Comparison of ENCODE assay signal across 33 cellular contexts in the genomic region with DNA sequence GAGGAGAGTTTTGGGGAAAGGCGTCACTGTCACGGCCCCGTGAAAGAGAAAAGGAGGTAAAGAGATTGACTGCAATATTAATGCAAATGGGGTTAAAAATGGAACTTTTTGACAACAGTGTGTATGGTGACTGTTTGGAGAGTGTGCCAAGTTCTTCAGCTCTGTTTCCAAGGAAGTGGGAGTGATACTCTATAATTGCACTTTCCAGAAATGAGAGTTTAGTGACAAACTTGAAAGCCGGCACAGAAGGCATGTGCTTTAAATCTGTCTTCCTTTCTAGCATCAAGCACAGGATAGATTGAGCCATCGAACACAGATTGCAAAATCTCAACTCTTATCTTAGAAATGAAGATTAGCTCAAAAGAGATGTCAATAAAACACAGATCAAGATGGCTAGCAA. TPM values are rescaled to one million over a fixed set of nuclear protein-coding genes. Genes with fewer than 3 reads are reported as not detected.
DNase-seq lines count a peak whose midpoint lies in the region; ATAC-seq, FAIRE-seq and TF ChIP-seq lines count a peak whose summit lies in the region.
"Had no signal": no experiment of that assay in that cellular context is flagged by ENCODE, and none has a peak within 500 bp of the region (broad histone marks: within the 10 kb centered on the region; RNA-seq: fewer than 3 reads in every experiment).

No MANE protein-coding gene starts in this region.

- TF ChIP-seq POLR2A in spleen (IDR thresholded peaks at IDR 0.05) = no peak
- TF ChIP-seq POLR2A in ovary (IDR thresholded peaks at IDR 0.05) = no peak

- H3K27ac ChIP-seq in angular gyrus (ENCODE audit: low read depth, low read length) = peak overlapping the region; percentile 32
- H3K27ac ChIP-seq in spleen = peak overlapping the region in 6 of 8 donors; percentile 14 to 63 (median 42)
- H3K27ac ChIP-seq in ovary = no peak overlapping the region
- H3K27ac ChIP-seq: C4-2B, coronary artery, SJCRH30, vagina, VCaP had no signal

- WGBS in spleen, 5 donors = 64 to 76% (median 69%) methylated on average over 5 of the region's 5 CpGs
- WGBS in ovary, 3 donors = 29 to 50% (median 29%) methylated on average over 5 of the region's 5 CpGs

- H3K36me3 ChIP-seq in spleen (peaks cover 0 to 30% (median 0%) of the 10 kb centered on the region in 6 donors), ovary (no peaks in the 10 kb centered on the region)
- H3K36me3 ChIP-seq: heart right ventricle, SJCRH30, vagina had no signal

- H3K4me1 ChIP-seq in spleen (no peaks in the 10 kb centered on the region), ovary (ENCODE audit: insufficient read depth) (no peaks in the 10 kb centered on the region)
- H3K4me1 ChIP-seq: SJCRH30, vagina had no signal

- no peak for ATAC-seq in GM21528 (IDR thresholded peaks at IDR 0.05; ENCODE audit: low FRiP score, unreplicated experiment)
- ATAC-seq: activated CD4-positive, alpha-beta T cell treated with anti-CD3 and anti-CD28 coated beads for 36 hours; activated CD8-positive, alpha-beta T cell treated with anti-CD3 and anti-CD28 coated beads, Interleukin-2, amount 10 ng/mL, durations not matched to agents 7 days and 5 days; stimulated activated naive CD8-positive, alpha-beta T cell treated with anti-CD3 and anti-CD28 coated beads, Interleukin-15, Interleukin-2, amounts not matched to agents 100 U/mL and 50 U/mL, for 24 hours had no signal

- peaks cover 0 to 9% (median 0%) of the 10 kb centered on the region in 7 donors for H3K27me3 ChIP-seq in spleen (replicated peaks in 1 of 7)
- no peaks in the 10 kb centered on the region for H3K27me3 ChIP-seq in ovary
- H3K27me3 ChIP-seq: MG63, vagina had no signal

- H3K4me3 ChIP-seq in spleen (no peak overlapping the region), ovary (no peak overlapping the region)
- H3K4me3 ChIP-seq: coronary artery, heart right ventricle, lung, MG63, SJCRH30, vagina had no signal

- TF ChIP-seq CTCF in spleen (IDR thresholded peaks at IDR 0.05 in 8 of 11, conservative IDR thresholded peaks at IDR 0.05 in 3 of 11) = no peak
- no peak for TF ChIP-seq CTCF in ovary (IDR thresholded peaks at IDR 0.05)

- DNase-seq in COLO829 (ENCODE audit: low spot score) = peak; percentile 41
- DNase-seq in frontal cortex (ENCODE audit: low spot score in 2 of 2) = peak; percentile 26 to 29
- no peak for DNase-seq in spleen
- DNase-seq in amniotic stem cell (lab: John Stamatoyannopoulos, UW) = no peak
- DNase-seq in ovary = no peak
- DNase-seq: activated CD4-positive, alpha-beta T cell treated with anti-CD3 and anti-CD28 coated beads for 36 hours; activated CD8-positive, alpha-beta T cell treated with anti-CD3 and anti-CD28 coated beads, Interleukin-2, amount 10 ng/mL, durations not matched to agents 7 days and 5 days; DMS79 treated with DMSO at 0.1 percent for 48 hours; effector memory CD4-positive, alpha-beta T cell; foreskin fibroblast; GDM1; GOT3; heart right ventricle; HFFc6; KBM-7; MG63; NCI-H1105 treated with DMSO at 0.1 percent for 48 hours; NCI-H1930; NCI-H2171 treated with DMSO at 0.1 percent for 48 hours; NCI-H510A; SJCRH30; stimulated activated naive CD8-positive, alpha-beta T cell treated with anti-CD3 and anti-CD28 coated beads, Interleukin-15, Interleukin-2, amounts not matched to agents 100 U/mL and 50 U/mL, for 24 hours; T1000 had no signal

- no peak for TF ChIP-seq EP300 in ovary (IDR thresholded peaks at IDR 0.05)

- FAIRE-seq in frontal cortex (lab: Jason Lieb, UNC) = no peak
- FAIRE-seq: bronchial epithelial cell, kidney had no signal

- intact Hi-C loops in spleen (cut with DNase I; ENCODE audit: low total_unique reads) = no loop called here
- intact Hi-C loops in ovary (cut with DNase I) = no loop called here

- H3K9me3 ChIP-seq in spleen (no peaks in the 10 kb centered on the region), ovary (no peaks in the 10 kb centered on the region)
- H3K9me3 ChIP-seq: Caco-2, heart right ventricle, MG63, SJCRH30, vagina had no signal

RNA-seq across cellular contexts. Expression of a gene that starts 51.9 kb away (rescaled TPM):
- total RNA-seq in frontal cortex (13.9 TPM), spleen (10 to 100 TPM; 56.2 to 85.4 (median 68.8) TPM), ovary (10 to 100 TPM; 18.6 to 55.1 (median 39.9) TPM)
- polyA plus RNA-seq in spleen (10 to 100 TPM; 74.6 to 75.1 (median 74.7) TPM), ovary (10 to 100 TPM; 30.8 to 34.0 TPM)

Comparison
In these comparisons a context has a peak if more than half of its experiments do, and no peak if none do; other contexts are left out.
1. DNase-seq: peak in COLO829 (single experiment) and frontal cortex (2 of 2); none in spleen (single experiment), amniotic stem cell (single experiment) and ovary (0 of 5).
2. H3K27ac ChIP-seq: peak in angular gyrus (single experiment) and spleen (6 of 8); none in ovary (0 of 2).